In genomic region chr13:25249001-25249543, GRCh38 we compare ENCODE assay signal across 9 cellular contexts. TPM values are rescaled to one million over a fixed set of nuclear protein-coding genes. Genes with fewer than 3 reads are reported as not detected.
DNase-seq lines count a peak whose midpoint lies in the region; ATAC-seq and TF ChIP-seq lines count a peak whose summit lies in the region.
"Had no signal": no experiment of that assay in that cellular context is flagged by ENCODE, and none has a peak within 500 bp of the region (broad histone marks: within the 10 kb centered on the region; RNA-seq: fewer than 3 reads in every experiment).

No MANE protein-coding gene starts in this region.

- H3K4me1 ChIP-seq in GM23248 (ENCODE audit: insufficient read depth) (peaks cover 11% of the 10 kb centered on the region), esophagus muscularis mucosa (no peaks in the 10 kb centered on the region)
- H3K4me1 ChIP-seq: SJCRH30 had no signal

- no peak overlapping the region for H3K4me3 ChIP-seq in GM23248
- H3K4me3 ChIP-seq in fibroblast of pulmonary artery (replicated peaks; ENCODE audit: low read depth, low read length), result no peak overlapping the region
- no peak overlapping the region for H3K4me3 ChIP-seq in esophagus muscularis mucosa
- H3K4me3 ChIP-seq: SJCRH30 had no signal

- TF ChIP-seq POLR2A in esophagus muscularis mucosa (IDR thresholded peaks at IDR 0.05; ENCODE audit: low read depth), result no peak

- TF ChIP-seq EP300 in esophagus muscularis mucosa (IDR thresholded peaks at IDR 0.05), result no peak

- H3K27ac ChIP-seq in GM23248 (peak overlapping the region; percentile 6; the same call in 1 of the 2 replicates), esophagus muscularis mucosa (replicated peaks in 1 of 4) (no peak overlapping the region)
- H3K27ac ChIP-seq: SJCRH30 had no signal

- no peak for ATAC-seq in GM18517 (IDR thresholded peaks at IDR 0.05; ENCODE audit: unreplicated experiment)

- H3K27me3 ChIP-seq in GM23248 (replicated peaks; ENCODE audit: insufficient read depth), result no peaks in the 10 kb centered on the region
- H3K27me3 ChIP-seq in esophagus muscularis mucosa, result no peaks in the 10 kb centered on the region
- H3K27me3 ChIP-seq: SJCRH30 had no signal

- H2AFZ ChIP-seq in GM23248, result no peak overlapping the region

- H3F3A ChIP-seq in GM23248 (ENCODE audit: insufficient read depth), result peaks cover 10% of the 10 kb centered on the region; the same call in 1 of the 2 replicates

- no peaks in the 10 kb centered on the region for H3K79me2 ChIP-seq in GM23248 (ENCODE audit: insufficient read depth)

- H4K20me1 ChIP-seq in GM23248 (ENCODE audit: insufficient read depth), result no peaks in the 10 kb centered on the region

- H3K36me3 ChIP-seq in GM23248 (ENCODE audit: low read depth), result peaks cover 42% of the 10 kb centered on the region
- H3K36me3 ChIP-seq in esophagus muscularis mucosa, result peaks cover 34 to 67% (median 46%) of the 10 kb centered on the region in 4 donors

- H3K9me2 ChIP-seq in GM23248 (ENCODE audit: insufficient read depth), result no peaks in the 10 kb centered on the region

- DNase-seq in EL (peak; percentile 23), GM23248 (peak; percentile 85), NOMO-1 treated with DMSO at 0.1 percent for 48 hours (lab: John Stamatoyannopoulos, UW; ENCODE audit: unreplicated experiment) (peak; percentile 77), fibroblast of pulmonary artery (ENCODE audit: low read depth) (peak; percentile 43), stromal cell of bone marrow (ENCODE audit: low read depth) (peak; percentile 30), esophagus muscularis mucosa (ENCODE audit: extremely low spot score) (no peak)
- no peak for DNase-seq in stimulated activated CD4-positive, alpha-beta T cell treated with anti-CD3 and anti-CD28 coated beads, Interleukin-1b, Interleukin-23, amount 100 ng/mL, for 48 hours

- H3K9me3 ChIP-seq in GM23248 (ENCODE audit: low read depth) (no peaks in the 10 kb centered on the region), esophagus muscularis mucosa (peaks cover 0 to 4% (median 0%) of the 10 kb centered on the region in 4 donors)
- H3K9me3 ChIP-seq: SJCRH30 had no signal

- H3K4me2 ChIP-seq in GM23248 (ENCODE audit: unreplicated experiment), result no peak overlapping the region

- intact Hi-C loops in esophagus muscularis mucosa (cut with DNase I), result no loop called here

- H3K9ac ChIP-seq in GM23248, result no peak overlapping the region

- in situ Hi-C loops in GM23248 (cut with MboI), result no loop called here

- 26 to 30% methylated on average over 5 of the region's 5 CpGs for whole genome bisulfite sequencing in GM23248 (ENCODE audit: low coverage in 1 of 2, low lambda C conversion rate in 2 of 2, missing lambda C conversion rate in 2 of 2), 2 experiments
- WGBS in esophagus muscularis mucosa, result 35% methylated on average over 5 of the region's 5 CpGs

- TF ChIP-seq CTCF in fibroblast of pulmonary artery (IDR thresholded peaks at IDR 0.05; ENCODE audit: low read length, missing control alignments), result peak; percentile 53
- peak in 1 of 3 experiments; percentile 11 for TF ChIP-seq CTCF in esophagus muscularis mucosa (IDR thresholded peaks at IDR 0.05)

RNA-seq across cellular contexts. Expression of gene MTMR6, which starts 38.2 kb away (rescaled TPM):
- 37.2 and 40.8 TPM in 2 replicates for total RNA-seq in GM23248 (2014; rRNA removed; shearing (Covaris generic))
- polyA plus RNA-seq in GM23248 (2016; fragmentation: Nextera tagmentation; extraction: Ambion mirVana), result 25.5 and 26.1 TPM in 2 replicates
- 10 to 100 TPM; 19.9 to 28.4 (median 23.6) TPM for total RNA-seq in esophagus muscularis mucosa

RNA-seq across cellular contexts. Expression of gene NUP58, which starts 52.4 kb away (rescaled TPM):
- total RNA-seq in GM23248 (2014; rRNA removed; shearing (Covaris generic)), result 54.8 and 62.9 TPM in 2 replicates
- polyA plus RNA-seq in GM23248 (2016; fragmentation: Nextera tagmentation; extraction: Ambion mirVana), result 22.5 and 22.6 TPM in 2 replicates
- 10 to 100 TPM; 33.8 to 62.3 (median 44.4) TPM for total RNA-seq in esophagus muscularis mucosa

Comparison
In these comparisons a context has a peak if more than half of its experiments do, and no peak if none do; other contexts are left out.
1. DNase-seq: peak in EL (single experiment), GM23248 (single experiment), NOMO-1 treated with DMSO at 0.1 percent for 48 hours (single experiment), fibroblast of pulmonary artery (single experiment) and stromal cell of bone marrow (single experiment); none in stimulated activated CD4-positive, alpha-beta T cell treated with anti-CD3 and anti-CD28 coated beads, Interleukin-1b, Interleukin-23, amount 100 ng/mL, for 48 hours (single experiment) and esophagus muscularis mucosa (single experiment).